ENCODE assay signal across 12 cellular contexts in the genomic region with DNA sequence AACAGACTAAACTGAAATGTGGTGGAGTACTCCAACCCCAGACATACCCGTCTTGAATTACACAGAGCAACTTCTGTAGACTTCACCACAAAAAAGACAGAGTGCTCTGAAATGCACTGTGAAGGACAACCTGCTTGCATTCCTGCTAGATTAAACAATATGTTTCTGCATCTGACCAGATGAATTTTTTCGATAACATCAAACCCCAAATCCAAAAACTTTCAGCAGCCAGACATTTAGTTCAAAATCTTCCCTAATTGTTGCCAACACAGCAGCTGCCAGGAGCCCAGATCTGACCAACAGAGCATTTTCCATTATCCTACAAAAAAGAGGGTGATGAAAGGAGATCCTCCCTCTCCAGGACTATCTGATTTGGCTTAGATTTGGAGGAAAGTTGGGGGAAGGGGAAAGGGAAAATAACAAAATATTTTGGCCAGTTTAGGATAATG.
A peak's percentile ranks its signal among the peaks of the same experiment; 100 is the strongest.
DNase-seq lines count a peak whose midpoint lies in the region; ATAC-seq and TF ChIP-seq lines count a peak whose summit lies in the region.
"Had no signal": no experiment of that assay in that cellular context is flagged by ENCODE, and none has a peak within 500 bp of the region (broad histone marks: within the 10 kb centered on the region; RNA-seq: fewer than 3 reads in every experiment).

No MANE protein-coding gene starts in this region.

- H4K20me1 ChIP-seq in H9 (ENCODE audit: control insufficient read depth, insufficient read depth, insufficient read length): no peaks in the 10 kb centered on the region
- no peaks in the 10 kb centered on the region for H4K20me1 ChIP-seq in smooth muscle cell (ENCODE audit: low read depth)

- no peak overlapping the region for H3K27ac ChIP-seq in H9 (ENCODE audit: insufficient read length, low read depth, low read length)
- peak overlapping the region; percentile 70 for H3K27ac ChIP-seq in smooth muscle cell (ENCODE audit: low read depth)
- H3K27ac ChIP-seq: adrenal gland, neutrophil had no signal

- H3K4me1 Mint-ChIP-seq in H9: peaks cover 5 to 6% of the 10 kb centered on the region in 2 experiments
- H3K4me1 Mint-ChIP-seq in activated T-cell treated with anti-CD3 and anti-CD28 coated beads, Interleukin-2, amount 50 U/mL, for 4 hours (ENCODE audit: low read depth): no peaks in the 10 kb centered on the region
- H3K4me1 Mint-ChIP-seq: stimulated activated naive B cell treated with anti-CD40 and anti-IgM and Interleukin-4, amounts not matched to agents 10 μg/mL and 1 μg/mL and 100 μg/mL, for 72 hours had no signal

- H2BK15ac ChIP-seq in H9 (ENCODE audit: low read depth, low read length): no peak overlapping the region

- H3K9me3 Mint-ChIP-seq in H9: no peaks in the 10 kb centered on the region
- no peaks in the 10 kb centered on the region for H3K9me3 Mint-ChIP-seq in activated T-cell treated with anti-CD3 and anti-CD28 coated beads, Interleukin-2, amount 50 U/mL, for 4 hours
- H3K9me3 Mint-ChIP-seq: stimulated activated naive B cell treated with anti-CD40 and anti-IgM and Interleukin-4, amounts not matched to agents 10 μg/mL and 1 μg/mL and 100 μg/mL, for 72 hours had no signal

- no peak overlapping the region for H4K5ac ChIP-seq in H9 (ENCODE audit: insufficient read length, low read depth, low read length)

- no peak overlapping the region for H3K14ac ChIP-seq in H9 (ENCODE audit: insufficient read depth, low read length)

- DNase-seq in H9 (no peak), fibroblast of villous mesenchyme (ENCODE audit: low read depth) (peak; percentile 82), smooth muscle cell (lab: John Stamatoyannopoulos, UW; ENCODE audit: unreplicated experiment) (no peak), cerebellum (ENCODE audit: low spot score) (no peak)
- no peak for DNase-seq in activated T-cell treated with anti-CD3 and anti-CD28 coated beads, Interleukin-2, amount 50 U/mL, for 4 hours
- DNase-seq: adrenal gland; NCI-H2081 treated with DMSO at 0.1 percent for 48 hours; PC-3; stimulated activated naive B cell treated with anti-CD40 and anti-IgM and Interleukin-4, amounts not matched to agents 10 μg/mL and 1 μg/mL and 100 μg/mL, for 72 hours had no signal

- no peak overlapping the region for H3K9ac ChIP-seq in H9 (ENCODE audit: extremely low read depth, insufficient read length, low read length)
- no peak overlapping the region for H3K9ac ChIP-seq in smooth muscle cell (ENCODE audit: low read depth)

- peak; percentile 100 for ATAC-seq in SK-N-SH treated with all-trans-retinoic acid at 6 μM for 48 hours
- no peak for ATAC-seq in HG02678 (IDR thresholded peaks at IDR 0.05; ENCODE audit: unreplicated experiment)
- no peak for ATAC-seq in activated T-cell treated with anti-CD3 and anti-CD28 coated beads, Interleukin-2, amount 50 U/mL, for 4 hours
- ATAC-seq: PC-3; stimulated activated naive B cell treated with anti-CD40 and anti-IgM and Interleukin-4, amounts not matched to agents 10 μg/mL and 1 μg/mL and 100 μg/mL, for 72 hours had no signal

- no peak overlapping the region for H3T11ph ChIP-seq in H9 (ENCODE audit: low read length)

- no peak overlapping the region for H3K18ac ChIP-seq in H9 (ENCODE audit: insufficient read length, low read depth, low read length)

- no peak overlapping the region for H2BK120ac ChIP-seq in H9 (ENCODE audit: low read depth, low read length, poor library complexity, severe bottlenecking)

- H3K36me3 Mint-ChIP-seq in H9 (ENCODE audit: insufficient read depth in 1 of 3, low read depth in 3 of 3): no peaks in the 10 kb centered on the region
- H3K36me3 Mint-ChIP-seq in activated T-cell treated with anti-CD3 and anti-CD28 coated beads, Interleukin-2, amount 50 U/mL, for 4 hours (ENCODE audit: insufficient read depth): no peaks in the 10 kb centered on the region
- H3K36me3 Mint-ChIP-seq: stimulated activated naive B cell treated with anti-CD40 and anti-IgM and Interleukin-4, amounts not matched to agents 10 μg/mL and 1 μg/mL and 100 μg/mL, for 72 hours had no signal

- H3K4me1 ChIP-seq in H9 (ENCODE audit: insufficient read depth, low read length) (no peaks in the 10 kb centered on the region), smooth muscle cell (ENCODE audit: low read depth) (no peaks in the 10 kb centered on the region)
- H3K4me1 ChIP-seq: adrenal gland had no signal

- WGBS in H9 (ENCODE audit: extremely low coverage, insufficient read length, low lambda C conversion rate): no CpG with 5 or more reads among the region's 2 CpGs
- WGBS in smooth muscle cell (ENCODE audit: low lambda C conversion rate): 13% methylated on average over 2 of the region's 2 CpGs

- no peak overlapping the region for H3K4me2 ChIP-seq in H9 (ENCODE audit: insufficient read depth, insufficient read length, low read length)
- peak overlapping the region; percentile 23 for H3K4me2 ChIP-seq in smooth muscle cell

- no peaks in the 10 kb centered on the region for H3K36me3 ChIP-seq in smooth muscle cell (ENCODE audit: low read depth)
- H3K36me3 ChIP-seq: adrenal gland, neutrophil had no signal

- no peaks in the 10 kb centered on the region for H3F3A ChIP-seq in smooth muscle cell (ENCODE audit: low read depth)

- H3K79me1 ChIP-seq in H9 (ENCODE audit: insufficient read depth, low read depth, low read length, poor library complexity, severe bottlenecking): no peaks in the 10 kb centered on the region

- no peak overlapping the region for H2AK5ac ChIP-seq in H9 (ENCODE audit: insufficient read length, low read length)

- no peak overlapping the region for H3K27ac Mint-ChIP-seq in H9
- H3K27ac Mint-ChIP-seq: stimulated activated naive B cell treated with anti-CD40 and anti-IgM and Interleukin-4, amounts not matched to agents 10 μg/mL and 1 μg/mL and 100 μg/mL, for 72 hours had no signal

- H2AFZ ChIP-seq in H9 (ENCODE audit: low read length) (peak overlapping the region; percentile 5), smooth muscle cell (ENCODE audit: low read depth) (no peak overlapping the region)

- no peak overlapping the region for H2BK20ac ChIP-seq in H9 (ENCODE audit: low read depth, low read length, poor library complexity, severe bottlenecking)

- no peaks in the 10 kb centered on the region for H3K23me2 ChIP-seq in H9 (ENCODE audit: insufficient read length, low read depth, low read length, poor library complexity, severe bottlenecking)

- H2BK5ac ChIP-seq in H9 (ENCODE audit: insufficient read length, low read length): no peak overlapping the region

- TF ChIP-seq CTCF in H9 (conservative IDR thresholded peaks at IDR 0.05): no peak
- TF ChIP-seq CTCF in fibroblast of villous mesenchyme (IDR thresholded peaks at IDR 0.05; ENCODE audit: insufficient read depth, low read depth, low read length): no peak
- TF ChIP-seq CTCF in smooth muscle cell (IDR thresholded peaks at IDR 0.05; ENCODE audit: borderline replicate concordance, insufficient read depth, poor library complexity, severe bottlenecking): no peak

- H3K4me3 ChIP-seq in fibroblast of villous mesenchyme (ENCODE audit: low read depth, low read length) (no peak overlapping the region), smooth muscle cell (no peak overlapping the region)
- H3K4me3 ChIP-seq: adrenal gland had no signal

- H4K8ac ChIP-seq in H9 (replicated peaks; ENCODE audit: insufficient read length, low read depth, low read length): no peak overlapping the region

- H3K23ac ChIP-seq in H9 (ENCODE audit: insufficient read length, low read depth, low read length): no peak overlapping the region

- H3K56ac ChIP-seq in H9 (ENCODE audit: insufficient read length, low read depth, low read length): no peak overlapping the region

- H3K79me2 ChIP-seq in H9 (ENCODE audit: insufficient read depth, low read length): no peaks in the 10 kb centered on the region
- no peaks in the 10 kb centered on the region for H3K79me2 ChIP-seq in smooth muscle cell (ENCODE audit: low read depth)

- no peak overlapping the region for H4K91ac ChIP-seq in H9 (ENCODE audit: insufficient read length, low read depth, low read length)

- no peaks in the 10 kb centered on the region for H3K27me3 Mint-ChIP-seq in H9 (ENCODE audit: low read depth)
- no peaks in the 10 kb centered on the region for H3K27me3 Mint-ChIP-seq in activated T-cell treated with anti-CD3 and anti-CD28 coated beads, Interleukin-2, amount 50 U/mL, for 4 hours (ENCODE audit: low read depth)
- H3K27me3 Mint-ChIP-seq: stimulated activated naive B cell treated with anti-CD40 and anti-IgM and Interleukin-4, amounts not matched to agents 10 μg/mL and 1 μg/mL and 100 μg/mL, for 72 hours had no signal

- H3K4me3 Mint-ChIP-seq in H9: no peak overlapping the region
- no peak overlapping the region for H3K4me3 Mint-ChIP-seq in activated T-cell treated with anti-CD3 and anti-CD28 coated beads, Interleukin-2, amount 50 U/mL, for 4 hours
- H3K4me3 Mint-ChIP-seq: stimulated activated naive B cell treated with anti-CD40 and anti-IgM and Interleukin-4, amounts not matched to agents 10 μg/mL and 1 μg/mL and 100 μg/mL, for 72 hours had no signal

- H3K27me3 ChIP-seq in H9 (ENCODE audit: insufficient read depth, low read length) (no peaks in the 10 kb centered on the region), smooth muscle cell (ENCODE audit: low read depth) (no peaks in the 10 kb centered on the region)
- H3K27me3 ChIP-seq: adrenal gland, neutrophil had no signal

- H3K4ac ChIP-seq in H9 (ENCODE audit: low read depth, low read length): no peak overlapping the region

- no peak overlapping the region for H2BK12ac ChIP-seq in H9 (ENCODE audit: insufficient read length, low read depth, low read length)

- H3K9me3 ChIP-seq in H9 (ENCODE audit: control insufficient read depth, low read depth, low read length) (no peaks in the 10 kb centered on the region), smooth muscle cell (replicated peaks; ENCODE audit: low read depth) (no peaks in the 10 kb centered on the region)
- H3K9me3 ChIP-seq: adrenal gland, neutrophil had no signal

TF ChIP-seq in SK-N-SH treated with all-trans-retinoic acid at 6 μM for 48 hours, 23 proteins besides CTCF, POLR2A, EP300 and RAD21 (continues in another document):
- TF ChIP-seq, protein P1, sequence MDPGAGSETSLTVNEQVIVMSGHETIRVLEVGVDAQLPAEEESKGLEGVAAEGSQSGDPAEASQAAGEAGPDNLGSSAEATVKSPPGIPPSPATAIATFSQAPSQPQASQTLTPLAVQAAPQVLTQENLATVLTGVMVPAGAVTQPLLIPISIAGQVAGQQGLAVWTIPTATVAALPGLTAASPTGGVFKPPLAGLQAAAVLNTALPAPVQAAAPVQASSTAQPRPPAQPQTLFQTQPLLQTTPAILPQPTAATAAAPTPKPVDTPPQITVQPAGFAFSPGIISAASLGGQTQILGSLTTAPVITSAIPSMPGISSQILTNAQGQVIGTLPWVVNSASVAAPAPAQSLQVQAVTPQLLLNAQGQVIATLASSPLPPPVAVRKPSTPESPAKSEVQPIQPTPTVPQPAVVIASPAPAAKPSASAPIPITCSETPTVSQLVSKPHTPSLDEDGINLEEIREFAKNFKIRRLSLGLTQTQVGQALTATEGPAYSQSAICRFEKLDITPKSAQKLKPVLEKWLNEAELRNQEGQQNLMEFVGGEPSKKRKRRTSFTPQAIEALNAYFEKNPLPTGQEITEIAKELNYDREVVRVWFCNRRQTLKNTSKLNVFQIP (CRISPR knock-in tag; IDR thresholded peaks at IDR 0.05; ENCODE audit: borderline replicate concordance, low read depth): peak; percentile 29; the same call in 1 of the 2 replicates
- no peak for TF ChIP-seq OSR1 (CRISPR knock-in tag; IDR thresholded peaks at IDR 0.05)
